In genomic region chr12:57022324-57022723, GRCh38 we compare ENCODE assay signal across 14 cellular contexts. TPM values are rescaled to one million over a fixed set of nuclear protein-coding genes. Genes with fewer than 3 reads are reported as not detected.
A peak's percentile ranks its signal among the peaks of the same experiment; 100 is the strongest.
DNase-seq lines count a peak whose midpoint lies in the region; ATAC-seq and TF ChIP-seq lines count a peak whose summit lies in the region.
"Not testable (repeated sequence)": the region's sequence is repeated elsewhere in the genome, so short reads cannot be mapped to it uniquely, and the experiment has no call there.
"Had no signal": no experiment of that assay in that cellular context is flagged by ENCODE, and none has a peak within 500 bp of the region (broad histone marks: within the 10 kb centered on the region; RNA-seq: fewer than 3 reads in every experiment).

No MANE protein-coding gene starts in this region.

- H2BK5ac ChIP-seq in trophoblast cell (ENCODE audit: low read depth, low read length, poor library complexity), result not testable (repeated sequence)

- H3K9ac ChIP-seq in trophoblast cell (ENCODE audit: low read length); smooth muscle cell (ENCODE audit: low read depth): not testable (repeated sequence)

- not testable (repeated sequence) for H3K14ac ChIP-seq in trophoblast cell (ENCODE audit: low read length)

- not testable (repeated sequence) for H2BK12ac ChIP-seq in trophoblast cell (ENCODE audit: low read length)

- H3K4me2 ChIP-seq in trophoblast cell (ENCODE audit: low read length); smooth muscle cell: not testable (repeated sequence)

- peaks cover 27% of the 10 kb centered on the region for H3K4me1 Mint-ChIP-seq in activated CD4-positive, alpha-beta T cell treated with anti-CD3 and anti-CD28 coated beads, Interleukin-2, amount 10 ng/mL, durations not matched to agents 7 days and 5 days
- H3K4me1 Mint-ChIP-seq in naive thymus-derived CD4-positive, alpha-beta T cell, result peaks cover 7 to 67% (median 56%) of the 10 kb centered on the region in 7 donors

- H3K23ac ChIP-seq in trophoblast cell (ENCODE audit: low read length), result not testable (repeated sequence)

- not testable (repeated sequence) for H4K12ac ChIP-seq in trophoblast cell (ENCODE audit: low read depth, low read length)

- not testable (repeated sequence) for H3K4ac ChIP-seq in trophoblast cell (ENCODE audit: low read depth, low read length)

- POLR2A ChIA-PET in activated CD4-positive, alpha-beta T cell treated with anti-CD3 and anti-CD28 coated beads, Interleukin-2, amount 10 ng/mL, durations not matched to agents 7 days and 5 days (lab: Charles Lee), result not testable (repeated sequence)
- POLR2A ChIA-PET in naive thymus-derived CD4-positive, alpha-beta T cell (lab: Charles Lee), result interaction anchor here (0.8 to 1.8 kb wide), 2 partner anchors 9 to 47 kb away, joined by 3 to 4 read pairs; no protein-coding TSS in a partner anchor

- not testable (repeated sequence) for H2AK5ac ChIP-seq in trophoblast cell (ENCODE audit: low read length)

- H3K27me3 Mint-ChIP-seq in activated CD4-positive, alpha-beta T cell treated with anti-CD3 and anti-CD28 coated beads, Interleukin-2, amount 10 ng/mL, durations not matched to agents 7 days and 5 days; naive thymus-derived CD4-positive, alpha-beta T cell: not testable (repeated sequence)

- H3K36me3 Mint-ChIP-seq in activated CD4-positive, alpha-beta T cell treated with anti-CD3 and anti-CD28 coated beads, Interleukin-2, amount 10 ng/mL, durations not matched to agents 7 days and 5 days (ENCODE audit: low read depth); naive thymus-derived CD4-positive, alpha-beta T cell: not testable (repeated sequence)

- H3K79me1 ChIP-seq in trophoblast cell (ENCODE audit: low read length), result not testable (repeated sequence)

- not testable (repeated sequence) for H3K79me2 ChIP-seq in trophoblast cell (ENCODE audit: control insufficient read depth, insufficient read depth, low read length, poor library complexity); smooth muscle cell (ENCODE audit: low read depth)

- DNase-seq in HCEC 1CT, result peak; percentile 46
- DNase-seq in activated CD4-positive, alpha-beta T cell treated with anti-CD3 and anti-CD28 coated beads, Interleukin-2, amount 10 ng/mL, durations not matched to agents 7 days and 5 days; naive thymus-derived CD4-positive, alpha-beta T cell; smooth muscle cell (lab: John Stamatoyannopoulos, UW; ENCODE audit: unreplicated experiment): not testable (repeated sequence)
- DNase-seq in choroid plexus epithelial cell (ENCODE audit: low read depth), result peak; percentile 37
- peak; percentile 65 for DNase-seq in iris pigment epithelial cell (ENCODE audit: low read depth)
- peak; percentile 62 to 84 for DNase-seq in trophoblast cell

- H2AFZ ChIP-seq in trophoblast cell (ENCODE audit: insufficient read depth, low read length, poor library complexity); smooth muscle cell (ENCODE audit: low read depth): not testable (repeated sequence)

- H4K91ac ChIP-seq in trophoblast cell (ENCODE audit: low read depth, low read length), result not testable (repeated sequence)

- H3K9me3 Mint-ChIP-seq in activated CD4-positive, alpha-beta T cell treated with anti-CD3 and anti-CD28 coated beads, Interleukin-2, amount 10 ng/mL, durations not matched to agents 7 days and 5 days; naive thymus-derived CD4-positive, alpha-beta T cell: not testable (repeated sequence)

- CTCF ChIA-PET in activated CD4-positive, alpha-beta T cell treated with anti-CD3 and anti-CD28 coated beads, Interleukin-2, amount 10 ng/mL, durations not matched to agents 7 days and 5 days (lab: Charles Lee), result interaction anchor here (1.0 to 1.4 kb wide), 5 partner anchors 16 to 217 kb away, joined by 3 read pairs; no protein-coding TSS in a partner anchor
- CTCF ChIA-PET in naive thymus-derived CD4-positive, alpha-beta T cell (lab: Charles Lee), result interaction anchor here (0.8 to 5.4 kb wide), 2 partner anchors 17 to 38 kb away, joined by 3 to 20 read pairs; no protein-coding TSS in a partner anchor

- intact Hi-C loops in naive thymus-derived CD4-positive, alpha-beta T cell (cut with micrococcal nuclease), result not testable (repeated sequence)

- peaks cover 0 to 34% of the 10 kb centered on the region in 2 donors for H3K4me1 ChIP-seq in naive thymus-derived CD4-positive, alpha-beta T cell (ENCODE audit: control insufficient read depth in 2 of 2, insufficient read depth in 2 of 2, low read length in 2 of 2)
- H3K4me1 ChIP-seq in trophoblast cell (ENCODE audit: control insufficient read depth in 1 of 2, insufficient read depth in 2 of 2, low read length in 2 of 2); smooth muscle cell (ENCODE audit: low read depth): not testable (repeated sequence)

- not testable (repeated sequence) for H2BK120ac ChIP-seq in trophoblast cell (ENCODE audit: insufficient read depth, low read length, poor library complexity)

- H4K8ac ChIP-seq in trophoblast cell (ENCODE audit: low read depth, low read length), result not testable (repeated sequence)

- H3F3A ChIP-seq in smooth muscle cell (ENCODE audit: low read depth), result not testable (repeated sequence)

- not testable (repeated sequence) for H3K27me3 ChIP-seq in naive thymus-derived CD4-positive, alpha-beta T cell (ENCODE audit: control insufficient read depth in 2 of 2, insufficient read depth in 2 of 2, low read length in 2 of 2); trophoblast cell (ENCODE audit: insufficient read depth, low read length); smooth muscle cell (ENCODE audit: low read depth)

- peak overlapping the region; percentile 25 for H3K27ac Mint-ChIP-seq in activated CD4-positive, alpha-beta T cell treated with anti-CD3 and anti-CD28 coated beads, Interleukin-2, amount 10 ng/mL, durations not matched to agents 7 days and 5 days
- H3K27ac Mint-ChIP-seq in naive thymus-derived CD4-positive, alpha-beta T cell, result peak overlapping the region in 6 of 9 donors; percentile 34 to 89 (median 59)

- WGBS in trophoblast cell (ENCODE audit: extremely low coverage, insufficient coverage, insufficient read length), result no CpG with 5 or more reads among the region's 5 CpGs
- 70% methylated on average over 5 of the region's 5 CpGs for WGBS in smooth muscle cell (ENCODE audit: low lambda C conversion rate)

- H3K36me3 ChIP-seq in naive thymus-derived CD4-positive, alpha-beta T cell (ENCODE audit: control insufficient read depth in 2 of 3, insufficient read depth in 3 of 3, low read length in 3 of 3); trophoblast cell (ENCODE audit: control insufficient read depth in 1 of 2, insufficient read depth in 2 of 2, low read length in 2 of 2); smooth muscle cell (ENCODE audit: low read depth): not testable (repeated sequence)

- not testable (repeated sequence) for H3K27ac ChIP-seq in naive thymus-derived CD4-positive, alpha-beta T cell (ENCODE audit: low read depth, low read length); trophoblast cell (ENCODE audit: low read depth, low read length)
- peak overlapping the region; percentile 23 for H3K27ac ChIP-seq in smooth muscle cell (ENCODE audit: low read depth)

- H3K9me3 ChIP-seq in naive thymus-derived CD4-positive, alpha-beta T cell (ENCODE audit: control insufficient read depth in 2 of 3, low read length in 3 of 3); trophoblast cell (ENCODE audit: insufficient read depth, low read depth, low read length); smooth muscle cell (replicated peaks; ENCODE audit: low read depth): not testable (repeated sequence)

- ATAC-seq in naive thymus-derived CD4-positive, alpha-beta T cell, result not testable (repeated sequence)

- H3K18ac ChIP-seq in trophoblast cell (ENCODE audit: low read length), result not testable (repeated sequence)

- not testable (repeated sequence) for TF ChIP-seq CTCF in choroid plexus epithelial cell (conservative IDR thresholded peaks at IDR 0.05; ENCODE audit: low read depth, low read length); smooth muscle cell (IDR thresholded peaks at IDR 0.05; ENCODE audit: borderline replicate concordance, insufficient read depth, poor library complexity, severe bottlenecking)

- not testable (repeated sequence) for H4K20me1 ChIP-seq in smooth muscle cell (ENCODE audit: low read depth)

- not testable (repeated sequence) for H3K4me3 ChIP-seq in choroid plexus epithelial cell (ENCODE audit: low read depth, low read length); naive thymus-derived CD4-positive, alpha-beta T cell (ENCODE audit: low read length); trophoblast cell (ENCODE audit: low read depth, low read length); smooth muscle cell

- H3K4me3 Mint-ChIP-seq in activated CD4-positive, alpha-beta T cell treated with anti-CD3 and anti-CD28 coated beads, Interleukin-2, amount 10 ng/mL, durations not matched to agents 7 days and 5 days, result not testable (repeated sequence)
- peak overlapping the region in 3 of 10 donors; percentile 16 to 84 (median 29) for H3K4me3 Mint-ChIP-seq in naive thymus-derived CD4-positive, alpha-beta T cell

RNA-seq across cellular contexts. Expression of gene TAC3, which starts 6.0 kb away (rescaled TPM):
- under 1 TPM in 1 of 2 experiments, not detected in 1; 0.25 TPM for total RNA-seq in activated CD4-positive, alpha-beta T cell treated with anti-CD3 and anti-CD28 coated beads, Interleukin-2, amount 10 ng/mL, durations not matched to agents 7 days and 5 days
- total RNA-seq in naive thymus-derived CD4-positive, alpha-beta T cell, result 1 to 10 TPM in 1 of 5 experiments, under 1 TPM in 3, not detected in 1; 0.49 to 1.1 (median 0.74) TPM
- not detected for polyA plus RNA-seq in naive thymus-derived CD4-positive, alpha-beta T cell
- 34.7 and 36.7 TPM in 2 replicates for polyA plus RNA-seq in trophoblast cell (2013)
- 0.90 and 6.3 TPM in 2 replicates for total RNA-seq in smooth muscle cell
- polyA plus RNA-seq in smooth muscle cell, result 1.7 and 4.1 TPM in 2 replicates
- total RNA-seq: A172; A673; B cell; CD4-positive, CD25-positive, alpha-beta regulatory T cell; CD8-positive, alpha-beta memory T cell; GM12878; GM23248 had no signal
- polyA plus RNA-seq: CD4-positive, CD25-positive, alpha-beta regulatory T cell; CD8-positive, alpha-beta memory T cell; GM23248 had no signal

RNA-seq across cellular contexts. Expression of gene ZBTB39, which starts 16.0 kb away (rescaled TPM):
- 1 to 10 TPM; 8.8 to 9.5 TPM for total RNA-seq in activated CD4-positive, alpha-beta T cell treated with anti-CD3 and anti-CD28 coated beads, Interleukin-2, amount 10 ng/mL, durations not matched to agents 7 days and 5 days
- 10 to 100 TPM in 3 of 5 experiments, 1 to 10 TPM in 2; 5.8 to 12.9 (median 10.7) TPM for total RNA-seq in naive thymus-derived CD4-positive, alpha-beta T cell
- polyA plus RNA-seq in naive thymus-derived CD4-positive, alpha-beta T cell, result 1 to 10 TPM; 2.2 to 3.2 TPM
- 6.9 and 7.1 TPM in 2 replicates for polyA plus RNA-seq in trophoblast cell (2013)
- 7.3 and 8.5 TPM in 2 replicates for total RNA-seq in smooth muscle cell
- polyA plus RNA-seq in smooth muscle cell, result 2.6 and 3.6 TPM in 2 replicates

RNA-seq across cellular contexts. Expression of gene MYO1A, which starts 27.6 kb away (rescaled TPM):
- total RNA-seq in activated CD4-positive, alpha-beta T cell treated with anti-CD3 and anti-CD28 coated beads, Interleukin-2, amount 10 ng/mL, durations not matched to agents 7 days and 5 days, result 1 to 10 TPM; 1.4 to 2.9 TPM
- total RNA-seq in naive thymus-derived CD4-positive, alpha-beta T cell, result 1 to 10 TPM; 1.3 to 2.3 (median 1.9) TPM
- under 1 TPM; 0.56 to 0.68 TPM for polyA plus RNA-seq in naive thymus-derived CD4-positive, alpha-beta T cell
- 0.04 TPM in 1 of 2 replicates, not detected in the other for polyA plus RNA-seq in trophoblast cell (2013)
- not detected in 2 replicates for total RNA-seq in smooth muscle cell
- not detected in 2 replicates for polyA plus RNA-seq in smooth muscle cell
- total RNA-seq: A172, GM23248 had no signal
- polyA plus RNA-seq: GM23248 had no signal

RNA-seq across cellular contexts. Expression of gene NEMP1, which starts 56.3 kb away (rescaled TPM):
- 10 to 100 TPM; 50.2 to 54.3 TPM for total RNA-seq in activated CD4-positive, alpha-beta T cell treated with anti-CD3 and anti-CD28 coated beads, Interleukin-2, amount 10 ng/mL, durations not matched to agents 7 days and 5 days
- 10 to 100 TPM; 13.1 to 47.6 (median 29.3) TPM for total RNA-seq in naive thymus-derived CD4-positive, alpha-beta T cell
- 1 to 10 TPM; 2.9 to 7.4 TPM for polyA plus RNA-seq in naive thymus-derived CD4-positive, alpha-beta T cell
- polyA plus RNA-seq in trophoblast cell (2013), result 11.6 and 12.1 TPM in 2 replicates
- total RNA-seq in smooth muscle cell, result 8.9 and 12.6 TPM in 2 replicates
- polyA plus RNA-seq in smooth muscle cell, result 3.2 and 4.0 TPM in 2 replicates
